ENCODE assay signal across 25 cellular contexts in the genomic region with DNA sequence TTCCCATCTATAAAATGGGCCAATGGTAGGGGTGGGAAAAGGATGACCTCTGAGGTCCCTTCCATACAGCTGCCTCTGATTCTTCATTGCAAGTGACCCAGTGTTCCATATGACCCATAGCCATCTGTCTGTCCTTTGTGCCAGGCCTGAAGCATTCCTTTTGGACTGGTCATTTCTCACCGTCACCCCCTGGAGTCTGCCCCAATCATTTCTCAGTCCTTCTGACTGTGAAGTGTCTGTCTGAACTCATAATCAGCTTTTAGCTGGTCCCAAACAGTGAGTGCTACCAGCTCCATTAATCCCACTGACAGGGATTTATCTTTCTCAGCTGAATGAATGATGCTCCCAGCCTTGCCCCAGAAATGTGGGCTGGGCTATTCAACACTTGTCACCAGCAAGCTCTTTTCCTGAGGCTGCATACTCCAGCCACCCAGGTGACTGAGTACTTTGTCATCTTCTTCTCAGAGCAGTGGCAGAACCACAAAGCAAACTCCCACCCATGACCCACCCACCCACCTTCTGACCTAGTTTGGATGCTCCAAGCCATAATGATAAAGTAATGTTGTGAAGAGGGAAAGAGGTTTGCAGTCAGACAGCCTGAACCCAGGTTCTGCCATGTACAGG. TPM values are rescaled to one million over a fixed set of nuclear protein-coding genes. Genes with fewer than 3 reads are reported as not detected.
"Had no signal": no experiment of that assay in that cellular context is flagged by ENCODE, and none has a peak within 500 bp of the region (broad histone marks: within the 10 kb centered on the region; RNA-seq: fewer than 3 reads in every experiment).

No MANE protein-coding gene starts in this region.

- H3K27ac ChIP-seq: hepatocyte, parathyroid adenoma, right lobe of liver, testis, uterus had no signal

- DNase-seq: activated CD4-positive, alpha-beta T cell treated with anti-CD3 and anti-CD28 coated beads, Interleukin-2, amount 50 U/mL, for 4 hours; activated CD8-positive, alpha-beta memory T cell treated with anti-CD3 and anti-CD28 coated beads, Interleukin-2, amount 50 U/mL, for 48 hours; activated naive CD4-positive, alpha-beta T cell treated with Interleukin-2 at 50 U/mL for 16 hours; activated naive CD8-positive, alpha-beta T cell treated with anti-CD3 and anti-CD28 coated beads, Interleukin-2, amount 10 ng/mL, durations not matched to agents 7 days and 5 days; activated T-cell treated with anti-CD3 and anti-CD28 coated beads, Interleukin-2, amount 50 U/mL, for 48 hours; amniotic stem cell; erythroblast; foreskin fibroblast; immature natural killer cell; kidney glomerular epithelial cell; left ventricle myocardium superior; mammary epithelial cell; midbrain; stimulated activated CD4-positive, alpha-beta T cell treated with anti-CD3 and anti-CD28 coated beads, Interleukin-15, amount 100 ng/mL, for 24 hours; stimulated activated naive B cell treated with anti-CD40 and anti-IgM and Interleukin-4, amounts not matched to agents 10 μg/mL and 1 μg/mL and 100 μg/mL, for 72 hours; T-helper 1 cell; testis; trophoblast cell; uterus had no signal

- H3K27me3 ChIP-seq: hepatocyte, right lobe of liver, testis, uterus had no signal

- H3K36me3 ChIP-seq: right lobe of liver, uterus had no signal

- ATAC-seq: left ventricle myocardium superior; right lobe of liver; stimulated activated naive B cell treated with anti-CD40 and anti-IgM and Interleukin-4, amounts not matched to agents 10 μg/mL and 1 μg/mL and 100 μg/mL, for 72 hours had no signal

- H3K4me1 ChIP-seq: right lobe of liver, uterus had no signal

- H3K4me3 ChIP-seq: hepatocyte, right lobe of liver, smooth muscle cell, testis, uterus had no signal

- H3K9me3 ChIP-seq: right lobe of liver, testis had no signal

RNA-seq across cellular contexts. Expression of gene KCNIP1, which starts 37.4 kb away (rescaled TPM):
- total RNA-seq: activated CD8-positive, alpha-beta memory T cell treated with anti-CD3 and anti-CD28 coated beads for 36 hours; activated naive CD8-positive, alpha-beta T cell treated with anti-CD3 and anti-CD28 coated beads, Interleukin-2, amount 10 ng/mL, durations not matched to agents 7 days and 5 days; fibroblast of lung; mammary epithelial cell; smooth muscle cell had no signal
- polyA plus RNA-seq: fibroblast of lung, immature natural killer cell, mammary epithelial cell had no signal
